28 cellular contexts compared by ENCODE assay signal in the genomic region with DNA sequence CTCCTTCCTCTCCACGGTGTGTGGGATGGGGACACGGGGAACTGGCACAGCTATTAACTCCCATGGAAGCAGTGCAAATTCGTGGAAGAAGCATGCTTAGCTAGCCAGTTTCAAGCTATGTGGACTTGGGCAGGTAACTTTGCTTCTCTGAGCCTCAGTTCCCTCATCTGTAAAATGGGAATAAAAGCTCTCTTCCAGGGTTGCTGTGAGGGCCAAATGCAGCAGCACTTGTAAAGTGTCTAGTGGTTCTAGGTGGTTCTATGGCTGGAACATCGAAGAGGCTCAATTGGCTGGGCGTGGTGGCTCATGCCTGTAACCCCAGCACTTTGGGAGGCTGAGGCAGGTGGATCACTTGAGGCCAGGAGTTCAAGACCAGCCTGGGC.
"Had no signal": no experiment of that assay in that cellular context is flagged by ENCODE, and none has a peak within 500 bp of the region (broad histone marks: within the 10 kb centered on the region; RNA-seq: fewer than 3 reads in every experiment).

No MANE protein-coding gene starts in this region.

- H3K9ac ChIP-seq: neural progenitor cell had no signal

- H3K27ac Mint-ChIP-seq: activated naive CD8-positive, alpha-beta T cell; brain; neural progenitor cell; stimulated activated memory B cell treated with anti-CD40 and anti-IgM and Interleukin-4, amounts not matched to agents 10 μg/mL and 1 μg/mL and 100 μg/mL, for 72 hours; T-helper 17 cell had no signal

- H3K4me1 Mint-ChIP-seq: brain; neural progenitor cell; stimulated activated memory B cell treated with anti-CD40 and anti-IgM and Interleukin-4, amounts not matched to agents 10 μg/mL and 1 μg/mL and 100 μg/mL, for 72 hours had no signal

- H3K9me3 Mint-ChIP-seq: effector memory CD8-positive, alpha-beta T cell; natural killer cell; neural progenitor cell; stimulated activated memory B cell treated with anti-CD40 and anti-IgM and Interleukin-4, amounts not matched to agents 10 μg/mL and 1 μg/mL and 100 μg/mL, for 72 hours; stimulated activated naive CD8-positive, alpha-beta T cell treated with anti-CD3 and anti-CD28 coated beads, Interleukin-15, amount 100 ng/mL, for 72 hours had no signal

- H3K4me2 ChIP-seq: neural progenitor cell had no signal

- H3K4me1 ChIP-seq: foreskin keratinocyte, lower lobe of right lung, neural progenitor cell, upper lobe of right lung had no signal

- H3K9me3 ChIP-seq: ascending aorta, heart right ventricle, lower lobe of right lung, thyroid gland, upper lobe of right lung had no signal

- FAIRE-seq: endothelial cell of umbilical vein had no signal

- H3K4me3 ChIP-seq: ascending aorta, heart right ventricle, lower lobe of right lung, neural progenitor cell, skin epidermis, thyroid gland, upper lobe of right lung had no signal

- H2AFZ ChIP-seq: neural progenitor cell had no signal

- H3K4me3 Mint-ChIP-seq: activated naive CD8-positive, alpha-beta T cell; brain; effector memory CD8-positive, alpha-beta T cell; natural killer cell; neural progenitor cell; stimulated activated memory B cell treated with anti-CD40 and anti-IgM and Interleukin-4, amounts not matched to agents 10 μg/mL and 1 μg/mL and 100 μg/mL, for 72 hours; stimulated activated naive CD8-positive, alpha-beta T cell treated with anti-CD3 and anti-CD28 coated beads, Interleukin-15, amount 100 ng/mL, for 72 hours; T-helper 17 cell had no signal

- H3K36me3 Mint-ChIP-seq: natural killer cell, neural progenitor cell had no signal

- ATAC-seq: effector memory CD8-positive, alpha-beta T cell; heart right ventricle; lower lobe of right lung; natural killer cell; sciatic nerve; stimulated activated memory B cell treated with anti-CD40 and anti-IgM and Interleukin-4, amounts not matched to agents 10 μg/mL and 1 μg/mL and 100 μg/mL, for 72 hours; stimulated activated naive CD8-positive, alpha-beta T cell treated with anti-CD3 and anti-CD28 coated beads, Interleukin-15, amount 100 ng/mL, for 72 hours; T-helper 17 cell; upper lobe of right lung had no signal

- H3K27me3 ChIP-seq: ascending aorta, foreskin keratinocyte, heart right ventricle, neural progenitor cell, thyroid gland, upper lobe of right lung had no signal

- H3K27me3 Mint-ChIP-seq: activated naive CD8-positive, alpha-beta T cell; effector memory CD8-positive, alpha-beta T cell; stimulated activated memory B cell treated with anti-CD40 and anti-IgM and Interleukin-4, amounts not matched to agents 10 μg/mL and 1 μg/mL and 100 μg/mL, for 72 hours; stimulated activated naive CD8-positive, alpha-beta T cell treated with anti-CD3 and anti-CD28 coated beads, Interleukin-15, amount 100 ng/mL, for 72 hours; T-helper 17 cell had no signal

- DNase-seq: activated CD4-positive, alpha-beta T cell treated with anti-CD3 and anti-CD28 coated beads for 1 hour; activated CD4-positive, alpha-beta T cell treated with anti-CD3 and anti-CD28 coated beads, Interleukin-2, amount 50 U/mL, for 1 hour; activated effector memory CD4-positive, alpha-beta T cell treated with Interleukin-2 at 50 U/mL for 16 hours; activated naive CD4-positive, alpha-beta T cell treated with Interleukin-2 at 50 U/mL for 16 hours; activated T-cell treated with anti-CD3 and anti-CD28 coated beads for 4 hours; cortex of kidney; effector memory CD8-positive, alpha-beta T cell; foreskin keratinocyte; heart right ventricle; lower lobe of right lung; mesenchymal stem cell; natural killer cell; posterior cingulate gyrus; stimulated activated CD4-positive, alpha-beta T cell treated with anti-CD3 and anti-CD28 coated beads, Interleukin-4, amount 100 ng/mL, for 4 hours; stimulated activated CD8-positive, alpha-beta memory T cell treated with anti-CD3 and anti-CD28 coated beads, Interleukin-4, amount 100 ng/mL, for 48 hours; stimulated activated naive CD8-positive, alpha-beta T cell treated with anti-CD3 and anti-CD28 coated beads, Interleukin-15, amount 100 ng/mL, for 72 hours; T-helper 17 cell; T1000; thyroid gland; upper lobe of right lung had no signal

- H3K27ac ChIP-seq: foreskin keratinocyte, heart right ventricle, lower lobe of right lung, neural progenitor cell, skin epidermis, upper lobe of right lung had no signal

- H3K36me3 ChIP-seq: neural progenitor cell had no signal
